Comparison of ENCODE assay signal across 13 cellular contexts in genomic region chr4:13415068-13415785, GRCh38.
"Had no signal": no experiment of that assay in that cellular context is flagged by ENCODE, and none has a peak within 500 bp of the region (broad histone marks: within the 10 kb centered on the region; RNA-seq: fewer than 3 reads in every experiment).

No MANE protein-coding gene starts in this region.

- DNase-seq: activated CD4-positive, alpha-beta T cell treated with anti-CD3 and anti-CD28 coated beads, Interleukin-2, amount 10 ng/mL, durations not matched to agents 24 days and 14 days; activated naive CD4-positive, alpha-beta T cell treated with Interleukin-2 at 50 U/mL for 16 hours; adrenal gland; effector memory CD8-positive, alpha-beta T cell; hypothalamus; naive B cell; sigmoid colon; stimulated activated CD4-positive, alpha-beta T cell treated with anti-CD3 and anti-CD28 coated beads, Interleukin-12 subunit alpha, Interleukin-12 subunit beta, amount 100 ng/mL, for 4 hours; stimulated activated CD4-positive, alpha-beta T cell treated with anti-CD3 and anti-CD28 coated beads, Interleukin-2, amount 100 ng/mL, for 48 hours; thyroid gland had no signal

- H3K4me1 ChIP-seq: thyroid gland had no signal

- H3K4me3 Mint-ChIP-seq: activated CD4-positive, alpha-beta T cell treated with anti-CD3 and anti-CD28 coated beads, Interleukin-2, amount 10 ng/mL, durations not matched to agents 24 days and 14 days; dendritic cell treated with granulocyte-macrophage colony-stimulating factor and Interleukin-4, amounts not matched to agents 40 ng/mL and 50 ng/mL, for 4 days; effector memory CD8-positive, alpha-beta T cell; naive B cell; T-helper 1 cell treated with Interleukin-12 subunit alpha and Interleukin-12 subunit beta and Interleukin-4 antibody, amounts not matched to agents 30 μg/mL and 1 μg/mL, for 36 hours had no signal

- H3K27ac ChIP-seq: adrenal gland, sigmoid colon, thyroid gland had no signal

- H3K27me3 ChIP-seq: adrenal gland, sigmoid colon, thyroid gland had no signal

- H3K27ac Mint-ChIP-seq: activated CD4-positive, alpha-beta T cell treated with anti-CD3 and anti-CD28 coated beads, Interleukin-2, amount 10 ng/mL, durations not matched to agents 24 days and 14 days; dendritic cell treated with granulocyte-macrophage colony-stimulating factor and Interleukin-4, amounts not matched to agents 40 ng/mL and 50 ng/mL, for 4 days; effector memory CD8-positive, alpha-beta T cell; naive B cell; progenitor cell of endocrine pancreas; T-helper 1 cell treated with Interleukin-12 subunit alpha and Interleukin-12 subunit beta and Interleukin-4 antibody, amounts not matched to agents 30 μg/mL and 1 μg/mL, for 36 hours had no signal

- H3K9me3 ChIP-seq: adrenal gland, sigmoid colon, thyroid gland had no signal

- H3K36me3 ChIP-seq: adrenal gland, sigmoid colon, thyroid gland had no signal

- H3K4me3 ChIP-seq: adrenal gland, sigmoid colon, thyroid gland had no signal

- ATAC-seq: effector memory CD8-positive, alpha-beta T cell had no signal

- H3K27me3 Mint-ChIP-seq: activated CD4-positive, alpha-beta T cell treated with anti-CD3 and anti-CD28 coated beads, Interleukin-2, amount 10 ng/mL, durations not matched to agents 24 days and 14 days; dendritic cell treated with granulocyte-macrophage colony-stimulating factor and Interleukin-4, amounts not matched to agents 40 ng/mL and 50 ng/mL, for 4 days; effector memory CD8-positive, alpha-beta T cell; naive B cell; progenitor cell of endocrine pancreas had no signal
